Comparison of ENCODE assay signal across 1 cellular context in genomic region chr2:191015229-191015628, GRCh38.
A peak's percentile ranks its signal among the peaks of the same experiment; 100 is the strongest.
TF ChIP-seq lines count a peak whose summit lies in the region.

No MANE protein-coding gene starts in this region.

TF ChIP-seq in GM12878, 131 proteins besides CTCF, POLR2A, EP300 and RAD21:
- TF ChIP-seq RUNX3 (IDR thresholded peaks at IDR 0.05; ENCODE audit: low read length) (peak; percentile 64; the same call in 1 of the 2 replicates), TCF3 (IDR thresholded peaks at IDR 0.05; ENCODE audit: borderline replicate concordance, insufficient read depth, low read depth, low read length) (no peak), ATF7 (IDR thresholded peaks at IDR 0.05; ENCODE audit: low read depth) (no peak)
